In the genomic region with DNA sequence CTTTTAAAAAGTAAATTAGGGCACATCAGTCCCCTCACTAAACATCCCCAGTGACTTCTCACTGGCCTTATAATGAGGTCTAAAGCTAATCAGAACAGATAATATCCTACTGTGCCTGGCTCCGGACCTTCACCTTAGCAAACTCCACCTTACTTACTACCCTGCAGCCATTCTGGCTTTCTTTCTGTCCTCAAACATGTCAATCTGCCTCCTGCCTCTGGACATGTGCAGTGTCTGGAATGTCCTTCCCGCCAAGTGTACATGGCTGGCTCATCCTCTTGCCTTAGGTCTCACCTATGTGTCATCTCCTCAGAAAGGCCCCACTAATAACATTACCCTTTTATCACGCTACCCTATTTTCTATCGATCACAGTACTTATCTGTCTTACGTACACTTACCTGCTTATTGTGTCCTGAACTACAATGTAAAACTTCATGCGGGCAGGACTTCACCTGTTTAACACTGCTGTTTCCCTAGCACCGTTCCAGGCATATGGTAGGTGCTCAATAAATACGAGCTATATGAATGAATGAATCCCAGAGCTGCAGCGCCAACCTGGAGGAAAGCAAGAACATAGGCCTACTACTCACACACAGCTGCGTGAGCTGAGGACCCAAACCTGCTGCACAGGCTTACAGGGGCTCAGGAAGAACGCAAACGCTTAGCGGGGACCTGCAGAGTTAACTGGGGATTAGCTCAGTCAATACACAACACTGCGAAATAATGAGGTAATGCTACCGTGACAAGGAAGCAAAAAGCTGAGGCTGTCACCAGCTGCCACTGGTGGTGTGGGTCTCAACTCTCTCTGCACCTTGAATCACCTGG, we compare ENCODE assay signal across 8 cellular contexts. TPM values are rescaled to one million over a fixed set of nuclear protein-coding genes. Genes with fewer than 3 reads are reported as not detected.
DNase-seq lines count a peak whose midpoint lies in the region; ATAC-seq and TF ChIP-seq lines count a peak whose summit lies in the region.

No MANE protein-coding gene starts in this region.

- H2AFZ ChIP-seq in ACC112 (ENCODE audit: low read length, unreplicated experiment) = peak overlapping the region; percentile 95
- peak overlapping the region; percentile 97; the same call in 1 of the 2 replicates for H2AFZ ChIP-seq in GM23338

- H3K27ac Mint-ChIP-seq in GM23338 = no peak overlapping the region; the same call in 1 of the 2 replicates
- peak overlapping the region; percentile 90 for H3K27ac Mint-ChIP-seq in activated CD4-positive, alpha-beta memory T cell treated with anti-CD3 and anti-CD28 coated beads, Interleukin-2, amount 10 ng/mL, durations not matched to agents 7 days and 5 days

- no peak for TF ChIP-seq CTCF in GM23338 (conservative IDR thresholded peaks at IDR 0.05; ENCODE audit: low read depth in 2 of 2)
- no peak for TF ChIP-seq CTCF in thoracic aorta (IDR thresholded peaks at IDR 0.05)

- no peaks in the 10 kb centered on the region for H3K9me2 ChIP-seq in GM23338 (ENCODE audit: insufficient read depth)

- H3F3A ChIP-seq in GM23338 (replicated peaks; ENCODE audit: low read depth) = no peaks in the 10 kb centered on the region; the same call in 1 of the 2 replicates

- peaks cover 40% of the 10 kb centered on the region for H3K36me3 Mint-ChIP-seq in GM23338 (ENCODE audit: low read depth)
- H3K36me3 Mint-ChIP-seq in activated CD4-positive, alpha-beta memory T cell treated with anti-CD3 and anti-CD28 coated beads, Interleukin-2, amount 10 ng/mL, durations not matched to agents 7 days and 5 days (ENCODE audit: low read depth) = peaks cover 28% of the 10 kb centered on the region

- H3K4me1 Mint-ChIP-seq in GM23338 = peaks cover 45% of the 10 kb centered on the region
- peaks cover 46% of the 10 kb centered on the region for H3K4me1 Mint-ChIP-seq in activated CD4-positive, alpha-beta memory T cell treated with anti-CD3 and anti-CD28 coated beads, Interleukin-2, amount 10 ng/mL, durations not matched to agents 7 days and 5 days

- H3K4me3 Mint-ChIP-seq in GM23338 = peak overlapping the region; percentile 88
- peak overlapping the region; percentile 97 for H3K4me3 Mint-ChIP-seq in activated CD4-positive, alpha-beta memory T cell treated with anti-CD3 and anti-CD28 coated beads, Interleukin-2, amount 10 ng/mL, durations not matched to agents 7 days and 5 days

- H3K4me3 ChIP-seq in ACC112 (ENCODE audit: low read depth, low read length) (peak overlapping the region; percentile 80), GM23338 (peak overlapping the region; percentile 74), iPS-18a (ENCODE audit: low read length) (peak overlapping the region; percentile 74), thoracic aorta (peak overlapping the region; percentile 92)

- no peaks in the 10 kb centered on the region for H3K27me3 ChIP-seq in ACC112 (ENCODE audit: insufficient read depth, low read length)
- H3K27me3 ChIP-seq in GM23338 (ENCODE audit: insufficient read depth) = no peaks in the 10 kb centered on the region
- H3K27me3 ChIP-seq in iPS-18a (ENCODE audit: control insufficient read depth, insufficient read depth, low read length) = no peaks in the 10 kb centered on the region
- no peaks in the 10 kb centered on the region for H3K27me3 ChIP-seq in thoracic aorta (replicated peaks; ENCODE audit: insufficient read depth)

- no peaks in the 10 kb centered on the region for H3K9me3 Mint-ChIP-seq in GM23338
- H3K9me3 Mint-ChIP-seq in activated CD4-positive, alpha-beta memory T cell treated with anti-CD3 and anti-CD28 coated beads, Interleukin-2, amount 10 ng/mL, durations not matched to agents 7 days and 5 days = no peaks in the 10 kb centered on the region

- DNase-seq in GM23338 (ENCODE audit: low spot score) (no peak), thoracic aorta (ENCODE audit: low spot score) (no peak), mesenteric fat pad (ENCODE audit: low spot score) (no peak), ureter (ENCODE audit: low spot score) (no peak), cortex of kidney (lab: John Stamatoyannopoulos, UW) (no peak)
- no peak for DNase-seq in activated CD4-positive, alpha-beta memory T cell treated with anti-CD3 and anti-CD28 coated beads, Interleukin-2, amount 10 ng/mL, durations not matched to agents 7 days and 5 days

- H3K27ac ChIP-seq in ACC112 (ENCODE audit: low read depth, low read length) = peak overlapping the region; percentile 79; the same call in 1 of the 2 replicates
- no peak overlapping the region for H3K27ac ChIP-seq in GM23338 (ENCODE audit: low read depth)
- no peak overlapping the region for H3K27ac ChIP-seq in iPS-18a (ENCODE audit: low read length)
- H3K27ac ChIP-seq in thoracic aorta = no peak overlapping the region

- H3K4me1 ChIP-seq in ACC112 (ENCODE audit: control insufficient read depth, insufficient read depth, low read length, unreplicated experiment) (peaks cover 12% of the 10 kb centered on the region), GM23338 (ENCODE audit: insufficient read depth) (peaks cover 10% of the 10 kb centered on the region), iPS-18a (ENCODE audit: control insufficient read depth, low read depth, low read length) (peaks cover 11% of the 10 kb centered on the region), thoracic aorta (ENCODE audit: control insufficient read depth in 1 of 2, low read depth in 2 of 2) (peaks cover 7 to 13% of the 10 kb centered on the region in 2 donors)

- H3K27me3 Mint-ChIP-seq in GM23338 (ENCODE audit: insufficient read depth, low read depth, poor library complexity) = peaks cover 14% of the 10 kb centered on the region
- peaks cover 3% of the 10 kb centered on the region for H3K27me3 Mint-ChIP-seq in activated CD4-positive, alpha-beta memory T cell treated with anti-CD3 and anti-CD28 coated beads, Interleukin-2, amount 10 ng/mL, durations not matched to agents 7 days and 5 days

- H3K79me2 ChIP-seq in ACC112 (ENCODE audit: control insufficient read depth, insufficient read depth, low read length, unreplicated experiment) (peaks cover 24% of the 10 kb centered on the region), GM23338 (replicated peaks; ENCODE audit: insufficient read depth) (peaks cover 13% of the 10 kb centered on the region)

- peaks cover 18% of the 10 kb centered on the region for H4K20me1 ChIP-seq in GM23338 (replicated peaks; ENCODE audit: insufficient read depth)

- CTCF ChIA-PET in activated CD4-positive, alpha-beta memory T cell treated with anti-CD3 and anti-CD28 coated beads, Interleukin-2, amount 10 ng/mL, durations not matched to agents 7 days and 5 days (lab: Charles Lee) = interaction anchor here (0.8 to 4.2 kb wide), 25 partner anchors 9 to 439 kb away, joined by 3 to 59 read pairs (median 4); partner anchors contain the start of genes CUTA, IP6K3, RPS18 and VPS52

- ATAC-seq in GM23338 (no peak), thoracic aorta (ENCODE audit: insufficient number of reproducible peaks, low FRiP score, low read depth) (no peak)

- H3K9ac ChIP-seq in iPS-18a (ENCODE audit: low read length) = peak overlapping the region; percentile 87

- H3K9me3 ChIP-seq in iPS-18a (ENCODE audit: control insufficient read depth, low read depth, low read length) (no peaks in the 10 kb centered on the region), thoracic aorta (no peaks in the 10 kb centered on the region)

- H3K4me2 ChIP-seq in GM23338 = peak overlapping the region; percentile 80

- 0 out of 2 replicates have a peak, but pooled peaks cover 6% of the 10 kb centered on the region for H3K36me3 ChIP-seq in ACC112 (ENCODE audit: insufficient read depth, low read length)
- peaks cover 21% of the 10 kb centered on the region for H3K36me3 ChIP-seq in GM23338 (ENCODE audit: insufficient read depth)
- peaks cover 30% of the 10 kb centered on the region for H3K36me3 ChIP-seq in iPS-18a (ENCODE audit: control insufficient read depth, low read depth, low read length)
- no peaks in the 10 kb centered on the region for H3K36me3 ChIP-seq in thoracic aorta

- POLR2A ChIA-PET in activated CD4-positive, alpha-beta memory T cell treated with anti-CD3 and anti-CD28 coated beads, Interleukin-2, amount 10 ng/mL, durations not matched to agents 7 days and 5 days (lab: Charles Lee) = interaction anchor here (0.6 to 2.9 kb wide), 30 partner anchors 8 to 1081 kb away, joined by 3 to 23 read pairs (median 4); partner anchors contain the start of genes B3GALT4, BAK1, ITPR3 and LEMD2

TF ChIP-seq in GM23338, 12 proteins besides CTCF, POLR2A, EP300 and RAD21 (continues in another document):
- TF ChIP-seq, protein P1, sequence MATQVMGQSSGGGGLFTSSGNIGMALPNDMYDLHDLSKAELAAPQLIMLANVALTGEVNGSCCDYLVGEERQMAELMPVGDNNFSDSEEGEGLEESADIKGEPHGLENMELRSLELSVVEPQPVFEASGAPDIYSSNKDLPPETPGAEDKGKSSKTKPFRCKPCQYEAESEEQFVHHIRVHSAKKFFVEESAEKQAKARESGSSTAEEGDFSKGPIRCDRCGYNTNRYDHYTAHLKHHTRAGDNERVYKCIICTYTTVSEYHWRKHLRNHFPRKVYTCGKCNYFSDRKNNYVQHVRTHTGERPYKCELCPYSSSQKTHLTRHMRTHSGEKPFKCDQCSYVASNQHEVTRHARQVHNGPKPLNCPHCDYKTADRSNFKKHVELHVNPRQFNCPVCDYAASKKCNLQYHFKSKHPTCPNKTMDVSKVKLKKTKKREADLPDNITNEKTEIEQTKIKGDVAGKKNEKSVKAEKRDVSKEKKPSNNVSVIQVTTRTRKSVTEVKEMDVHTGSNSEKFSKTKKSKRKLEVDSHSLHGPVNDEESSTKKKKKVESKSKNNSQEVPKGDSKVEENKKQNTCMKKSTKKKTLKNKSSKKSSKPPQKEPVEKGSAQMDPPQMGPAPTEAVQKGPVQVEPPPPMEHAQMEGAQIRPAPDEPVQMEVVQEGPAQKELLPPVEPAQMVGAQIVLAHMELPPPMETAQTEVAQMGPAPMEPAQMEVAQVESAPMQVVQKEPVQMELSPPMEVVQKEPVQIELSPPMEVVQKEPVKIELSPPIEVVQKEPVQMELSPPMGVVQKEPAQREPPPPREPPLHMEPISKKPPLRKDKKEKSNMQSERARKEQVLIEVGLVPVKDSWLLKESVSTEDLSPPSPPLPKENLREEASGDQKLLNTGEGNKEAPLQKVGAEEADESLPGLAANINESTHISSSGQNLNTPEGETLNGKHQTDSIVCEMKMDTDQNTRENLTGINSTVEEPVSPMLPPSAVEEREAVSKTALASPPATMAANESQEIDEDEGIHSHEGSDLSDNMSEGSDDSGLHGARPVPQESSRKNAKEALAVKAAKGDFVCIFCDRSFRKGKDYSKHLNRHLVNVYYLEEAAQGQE (IDR thresholded peaks at IDR 0.05; ENCODE audit: unreplicated experiment) = no peak

RNA-seq across cellular contexts. Expression of gene UQCC2, which starts 1.0 kb away (rescaled TPM):
- 33.9 and 48.9 TPM in 2 replicates for total RNA-seq in GM23338 (2014; rRNA removed; shearing (Covaris generic))
- 379 and 450 TPM in 2 replicates for polyA plus RNA-seq in GM23338 (2016; fragmentation: Nextera tagmentation; extraction: Ambion mirVana)
- 10 to 100 TPM; 70.7 to 75.3 TPM for total RNA-seq in activated CD4-positive, alpha-beta memory T cell treated with anti-CD3 and anti-CD28 coated beads, Interleukin-2, amount 10 ng/mL, durations not matched to agents 7 days and 5 days
- 10 to 100 TPM; 15.0 to 39.8 TPM for total RNA-seq in thoracic aorta
- total RNA-seq in mesenteric fat pad = 47.0 TPM
- total RNA-seq in ureter = 74.2 TPM

RNA-seq across cellular contexts. Expression of gene IP6K3, which starts 36.2 kb away (rescaled TPM):
- total RNA-seq in GM23338 (2014; rRNA removed; shearing (Covaris generic)) = 0.14 TPM in 1 of 2 replicates, not detected in the other
- polyA plus RNA-seq in GM23338 (2016; fragmentation: Nextera tagmentation; extraction: Ambion mirVana) = 0.16 TPM in 2 replicates
- not detected for total RNA-seq in activated CD4-positive, alpha-beta memory T cell treated with anti-CD3 and anti-CD28 coated beads, Interleukin-2, amount 10 ng/mL, durations not matched to agents 7 days and 5 days
- total RNA-seq in thoracic aorta = under 1 TPM; 0.27 to 0.56 TPM
- total RNA-seq in mesenteric fat pad = 0.13 TPM
- total RNA-seq in ureter = 2.6 TPM
